8 cellular contexts compared by ENCODE assay signal in the genomic region with DNA sequence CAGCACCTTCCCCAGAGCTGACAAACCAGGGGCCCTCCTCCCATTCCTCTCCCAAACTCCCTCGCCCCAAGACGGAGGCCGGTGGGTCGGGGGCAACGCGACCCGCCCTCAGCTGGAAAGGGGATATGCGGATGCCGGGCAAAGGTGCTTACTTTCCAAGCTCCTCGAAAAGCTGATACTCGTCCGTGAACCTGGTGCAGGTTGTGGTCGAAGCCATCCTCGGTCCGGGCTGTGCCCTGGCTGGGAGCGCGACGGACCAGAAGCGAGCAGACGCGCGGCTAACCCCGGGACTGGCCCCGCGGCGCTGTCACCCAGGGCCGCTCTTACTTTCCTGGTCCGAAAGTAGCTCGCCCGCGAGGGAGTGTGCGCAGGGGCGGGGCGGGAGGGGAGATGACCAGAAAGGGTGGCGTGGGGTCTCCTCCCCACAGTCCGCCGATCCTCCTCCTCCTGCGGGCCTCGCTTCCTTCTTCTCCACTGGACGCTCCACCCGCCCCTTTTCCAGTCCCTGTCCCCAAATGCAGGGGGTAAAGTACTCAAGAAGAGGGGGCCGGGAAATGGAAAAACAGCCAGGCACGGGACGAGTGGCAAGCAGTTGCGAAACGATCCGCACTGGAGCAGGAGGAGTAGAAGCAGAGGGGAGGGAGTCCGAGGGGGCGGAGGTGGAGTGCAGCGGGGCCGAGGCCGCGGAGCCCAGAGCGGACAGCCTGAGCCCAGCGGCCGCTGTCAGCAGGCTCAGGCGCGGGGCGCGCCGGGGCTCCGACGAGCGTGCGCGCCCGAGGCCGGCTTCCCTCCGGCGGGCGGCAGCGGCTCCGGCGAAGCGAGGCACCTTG. TPM values are rescaled to one million over a fixed set of nuclear protein-coding genes. Genes with fewer than 3 reads are reported as not detected.
DNase-seq lines count a peak whose midpoint lies in the region; ATAC-seq and TF ChIP-seq lines count a peak whose summit lies in the region.

No MANE protein-coding gene starts in this region.

- TF ChIP-seq POLR2A in upper lobe of left lung (IDR thresholded peaks at IDR 0.05), result peak in 2 of 4 donors; percentile 43 to 83

- peak overlapping the region; percentile 96 for H3K27ac ChIP-seq in CD4-positive, alpha-beta T cell (ENCODE audit: low read depth, low read length)
- peak overlapping the region; percentile 95 for H3K27ac ChIP-seq in RWPE2 (ENCODE audit: poor library complexity, severe bottlenecking)
- peak overlapping the region; percentile 96 for H3K27ac ChIP-seq in osteoblast (ENCODE audit: low read depth, low read length)
- peak overlapping the region; percentile 98 to 100 (median 98) for H3K27ac ChIP-seq in upper lobe of left lung

- peak overlapping the region; percentile 53 for H3K4me3 ChIP-seq in RWPE2 (ENCODE audit: severe bottlenecking)
- H3K4me3 ChIP-seq in osteoblast (ENCODE audit: insufficient read depth, low read length), result peak overlapping the region; percentile 80
- peak overlapping the region; percentile 58 to 77 (median 70) for H3K4me3 ChIP-seq in upper lobe of left lung

- H3K36me3 Mint-ChIP-seq in CD4-positive, alpha-beta T cell (ENCODE audit: low read depth), result peaks cover 38% of the 10 kb centered on the region
- H3K36me3 Mint-ChIP-seq in activated naive CD8-positive, alpha-beta T cell, result peaks cover 15% of the 10 kb centered on the region

- intact Hi-C loops in CD4-positive, alpha-beta T cell (cut with DNase I, micrococcal nuclease), result loop anchor here (1.0 to 10.0 kb wide), 8 partner anchors 34 to 1476 kb away; a partner anchor contains a TSS
- intact Hi-C loops in head of caudate nucleus (cut with DNase I), result loop anchor here (5.0 kb wide), 2 partner anchors 214 to 364 kb away; no protein-coding TSS in a partner anchor

- 1% methylated on average over 35 to 58 of the region's 75 CpGs for WGBS in upper lobe of left lung, 2 donors

- POLR2A ChIA-PET in CD4-positive, alpha-beta T cell (lab: Charles Lee), result interaction anchor here (0.6 to 1.5 kb wide), 15 partner anchors 11 to 214 kb away, joined by 3 to 18 read pairs (median 3); no protein-coding TSS in a partner anchor

- peak; percentile 17 to 55 (median 28) for DNase-seq in CD4-positive, alpha-beta T cell
- DNase-seq in RWPE2 (ENCODE audit: low spot score) (peak; percentile 76), head of caudate nucleus (peak; percentile 17 to 83 (median 62)), osteoblast (ENCODE audit: insufficient read length, low spot score, missing footprints) (peak; percentile 90), upper lobe of left lung (peak; percentile 83 to 95)

- H3K4me1 ChIP-seq in RWPE2 (ENCODE audit: insufficient read depth, poor library complexity, severe bottlenecking), result peaks cover 29% of the 10 kb centered on the region
- peaks cover 43% of the 10 kb centered on the region for H3K4me1 ChIP-seq in osteoblast (ENCODE audit: insufficient read depth, low read length)
- peaks cover 16 to 23% (median 20%) of the 10 kb centered on the region in 4 donors for H3K4me1 ChIP-seq in upper lobe of left lung

- H2AFZ ChIP-seq in osteoblast (ENCODE audit: low read length), result peak overlapping the region; percentile 65

- CTCF ChIA-PET in CD4-positive, alpha-beta T cell (lab: Charles Lee), result interaction anchor here (1.1 to 3.7 kb wide), 2 partner anchors 86 to 213 kb away, joined by 3 to 17 read pairs; no protein-coding TSS in a partner anchor

- no peaks in the 10 kb centered on the region for H3K9me3 ChIP-seq in CD4-positive, alpha-beta T cell (ENCODE audit: control insufficient read depth, low read length)
- no peaks in the 10 kb centered on the region for H3K9me3 ChIP-seq in RWPE2 (ENCODE audit: severe bottlenecking)
- no peaks in the 10 kb centered on the region for H3K9me3 ChIP-seq in osteoblast (ENCODE audit: low read depth, low read length)
- H3K9me3 ChIP-seq in upper lobe of left lung, result no peaks in the 10 kb centered on the region

- H4K20me1 ChIP-seq in osteoblast (ENCODE audit: insufficient read depth, low read length), result no peaks in the 10 kb centered on the region

- H3K4me2 ChIP-seq in osteoblast (ENCODE audit: insufficient read depth, low read length), result peak overlapping the region; percentile 94

- H3K36me3 ChIP-seq in RWPE2 (ENCODE audit: low read depth) (no peaks in the 10 kb centered on the region), osteoblast (ENCODE audit: insufficient read depth, low read length) (peaks cover 7% of the 10 kb centered on the region), upper lobe of left lung (no peaks in the 10 kb centered on the region)

- H3K79me2 ChIP-seq in osteoblast (ENCODE audit: insufficient read depth, low read length), result peaks cover 49% of the 10 kb centered on the region

- peak overlapping the region; percentile 95 for H3K27ac Mint-ChIP-seq in CD4-positive, alpha-beta T cell
- peak overlapping the region; percentile 98 for H3K27ac Mint-ChIP-seq in activated naive CD8-positive, alpha-beta T cell

- H3K27me3 Mint-ChIP-seq in CD4-positive, alpha-beta T cell, result no peaks in the 10 kb centered on the region
- no peaks in the 10 kb centered on the region for H3K27me3 Mint-ChIP-seq in activated naive CD8-positive, alpha-beta T cell

- peak in 1 of 4 donors; percentile 6 for TF ChIP-seq EP300 in upper lobe of left lung (IDR thresholded peaks at IDR 0.05)

- H3K27me3 ChIP-seq in CD4-positive, alpha-beta T cell (ENCODE audit: control insufficient read depth, insufficient read depth, low read length), result no peaks in the 10 kb centered on the region
- H3K27me3 ChIP-seq in RWPE2 (ENCODE audit: insufficient read depth, poor library complexity, severe bottlenecking) (no peaks in the 10 kb centered on the region), osteoblast (ENCODE audit: insufficient read depth, low read length) (no peaks in the 10 kb centered on the region), upper lobe of left lung (no peaks in the 10 kb centered on the region)

- no peaks in the 10 kb centered on the region for H3K9me3 Mint-ChIP-seq in CD4-positive, alpha-beta T cell
- no peaks in the 10 kb centered on the region for H3K9me3 Mint-ChIP-seq in activated naive CD8-positive, alpha-beta T cell (ENCODE audit: low read depth)

- TF ChIP-seq CTCF in CD4-positive, alpha-beta T cell (IDR thresholded peaks at IDR 0.05), result no peak
- TF ChIP-seq CTCF in RWPE2 (IDR thresholded peaks at IDR 0.05; ENCODE audit: poor library complexity, severe bottlenecking) (no peak), osteoblast (IDR thresholded peaks at IDR 0.05; ENCODE audit: extremely low read depth, low read depth, low read length) (no peak), upper lobe of left lung (IDR thresholded peaks at IDR 0.05) (peak in 1 of 6 experiments; percentile 26)

- ATAC-seq in CD4-positive, alpha-beta T cell (ENCODE audit: poor library complexity), result no peak
- ATAC-seq in GM19324 (IDR thresholded peaks at IDR 0.05; ENCODE audit: low FRiP score, unreplicated experiment) (peak; percentile 43), HG03439 (IDR thresholded peaks at IDR 0.05; ENCODE audit: unreplicated experiment) (peak; percentile 35), RWPE2 (ENCODE audit: low read depth) (peak; percentile 52), upper lobe of left lung (ENCODE audit: low FRiP score in 2 of 2) (peak; percentile 84 to 85)

- peak overlapping the region; percentile 95 for H3K4me3 Mint-ChIP-seq in CD4-positive, alpha-beta T cell
- H3K4me3 Mint-ChIP-seq in activated naive CD8-positive, alpha-beta T cell, result peak overlapping the region; percentile 97

- peaks cover 43% of the 10 kb centered on the region for H3K4me1 Mint-ChIP-seq in CD4-positive, alpha-beta T cell (ENCODE audit: low read depth)
- peaks cover 50% of the 10 kb centered on the region for H3K4me1 Mint-ChIP-seq in activated naive CD8-positive, alpha-beta T cell (ENCODE audit: low read depth)

RNA-seq across cellular contexts. Expression of a gene that starts 0.5 kb away (rescaled TPM):
- total RNA-seq in CD4-positive, alpha-beta T cell, result 10 to 100 TPM; 29.9 to 32.9 TPM
- total RNA-seq in osteoblast (194 and 207 TPM in 2 replicates), upper lobe of left lung (10 to 100 TPM; 41.0 to 75.8 (median 51.9) TPM)

Comparison
In these comparisons a context has a peak if more than half of its experiments do, and no peak if none do; other contexts are left out.
1. DNase-seq: peak in every context shown above with its lines; median percentile 90 in osteoblast; 89 in upper lobe of left lung; 76 in RWPE2; 62 in head of caudate nucleus; 28 in CD4-positive, alpha-beta T cell.